In genomic region chr14:59055439-59056045, GRCh38 we compare ENCODE assay signal across 9 cellular contexts.
A peak's percentile ranks its signal among the peaks of the same experiment; 100 is the strongest.
DNase-seq lines count a peak whose midpoint lies in the region; ATAC-seq and TF ChIP-seq lines count a peak whose summit lies in the region.
"Had no signal": no experiment of that assay in that cellular context is flagged by ENCODE, and none has a peak within 500 bp of the region (broad histone marks: within the 10 kb centered on the region; RNA-seq: fewer than 3 reads in every experiment).

No MANE protein-coding gene starts in this region.

- TF ChIP-seq CTCF in AG09319 (IDR thresholded peaks at IDR 0.05; ENCODE audit: low read depth, low read length): peak; percentile 85
- TF ChIP-seq CTCF in GM12874 (IDR thresholded peaks at IDR 0.05; ENCODE audit: insufficient read depth, low read depth, low read length): peak; percentile 63

- H3K27me3 Mint-ChIP-seq in activated CD8-positive, alpha-beta T cell treated with anti-CD3 and anti-CD28 coated beads, Interleukin-2, amount 10 ng/mL, durations not matched to agents 7 days and 5 days (ENCODE audit: low read depth): peaks cover 9% of the 10 kb centered on the region
- peaks cover 0 to 8% of the 10 kb centered on the region in 2 donors for H3K27me3 Mint-ChIP-seq in natural killer cell treated with Interleukin-12 subunit alpha and Interleukin-12 subunit beta and Interleukin-15 and Interleukin-18, amount 100 ng/mL, for 72 hours

- intact Hi-C loops in Right ventricle myocardium superior (cut with DNase I): loop anchor here (5.0 kb wide), 1 partner anchor 553 kb away; no protein-coding TSS in a partner anchor
- intact Hi-C loops in sciatic nerve (cut with DNase I): loop anchor here (10.0 kb wide), 1 partner anchor 421 kb away; the partner anchor contains the start of gene DACT1

- no peaks in the 10 kb centered on the region for H3K9me3 Mint-ChIP-seq in activated CD8-positive, alpha-beta T cell treated with anti-CD3 and anti-CD28 coated beads, Interleukin-2, amount 10 ng/mL, durations not matched to agents 7 days and 5 days (ENCODE audit: insufficient read depth)
- no peaks in the 10 kb centered on the region for H3K9me3 Mint-ChIP-seq in natural killer cell treated with Interleukin-12 subunit alpha and Interleukin-12 subunit beta and Interleukin-15 and Interleukin-18, amount 100 ng/mL, for 72 hours

- DNase-seq in AG09319 (ENCODE audit: extremely low read depth, low read depth) (peak; percentile 35), NCI-H2196 (lab: John Stamatoyannopoulos, UW; ENCODE audit: unreplicated experiment) (peak; percentile 33), Right ventricle myocardium superior (no peak), sciatic nerve (ENCODE audit: low spot score) (no peak)
- DNase-seq in activated CD8-positive, alpha-beta T cell treated with anti-CD3 and anti-CD28 coated beads, Interleukin-2, amount 10 ng/mL, durations not matched to agents 7 days and 5 days: peak; percentile 37
- DNase-seq in natural killer cell treated with Interleukin-12 subunit alpha and Interleukin-12 subunit beta and Interleukin-15 and Interleukin-18, amount 100 ng/mL, for 72 hours (ENCODE audit: low spot score): no peak

- no peak overlapping the region for H3K4me3 Mint-ChIP-seq in activated CD8-positive, alpha-beta T cell treated with anti-CD3 and anti-CD28 coated beads, Interleukin-2, amount 10 ng/mL, durations not matched to agents 7 days and 5 days
- no peak overlapping the region for H3K4me3 Mint-ChIP-seq in natural killer cell treated with Interleukin-12 subunit alpha and Interleukin-12 subunit beta and Interleukin-15 and Interleukin-18, amount 100 ng/mL, for 72 hours
- H3K4me3 Mint-ChIP-seq: naive thymus-derived CD8-positive, alpha-beta T cell had no signal

- no peaks in the 10 kb centered on the region for H3K36me3 Mint-ChIP-seq in activated CD8-positive, alpha-beta T cell treated with anti-CD3 and anti-CD28 coated beads, Interleukin-2, amount 10 ng/mL, durations not matched to agents 7 days and 5 days (ENCODE audit: low read depth)
- H3K36me3 Mint-ChIP-seq in natural killer cell treated with Interleukin-12 subunit alpha and Interleukin-12 subunit beta and Interleukin-15 and Interleukin-18, amount 100 ng/mL, for 72 hours: no peaks in the 10 kb centered on the region

- no peaks in the 10 kb centered on the region for H3K4me1 Mint-ChIP-seq in activated CD8-positive, alpha-beta T cell treated with anti-CD3 and anti-CD28 coated beads, Interleukin-2, amount 10 ng/mL, durations not matched to agents 7 days and 5 days (ENCODE audit: low read depth)
- H3K4me1 Mint-ChIP-seq in natural killer cell treated with Interleukin-12 subunit alpha and Interleukin-12 subunit beta and Interleukin-15 and Interleukin-18, amount 100 ng/mL, for 72 hours (ENCODE audit: low read depth in 2 of 2): no peaks in the 10 kb centered on the region
- H3K4me1 Mint-ChIP-seq: naive thymus-derived CD8-positive, alpha-beta T cell had no signal

- ATAC-seq in HG02973 (IDR thresholded peaks at IDR 0.05; ENCODE audit: unreplicated experiment) (peak; percentile 74), Right ventricle myocardium superior (ENCODE audit: poor library complexity) (peak; percentile 86), sciatic nerve (peak; percentile 81)
- peak; percentile 68 for ATAC-seq in activated CD8-positive, alpha-beta T cell treated with anti-CD3 and anti-CD28 coated beads, Interleukin-2, amount 10 ng/mL, durations not matched to agents 7 days and 5 days
- ATAC-seq in natural killer cell treated with Interleukin-12 subunit alpha and Interleukin-12 subunit beta and Interleukin-15 and Interleukin-18, amount 100 ng/mL, for 72 hours: no peak

- CTCF ChIA-PET in activated CD8-positive, alpha-beta T cell treated with anti-CD3 and anti-CD28 coated beads, Interleukin-2, amount 10 ng/mL, durations not matched to agents 7 days and 5 days (lab: Charles Lee): interaction anchor here (0.6 to 1.5 kb wide), 5 partner anchors 11 to 555 kb away, joined by 3 to 11 read pairs (median 5); no protein-coding TSS in a partner anchor

- H3K27ac Mint-ChIP-seq in activated CD8-positive, alpha-beta T cell treated with anti-CD3 and anti-CD28 coated beads, Interleukin-2, amount 10 ng/mL, durations not matched to agents 7 days and 5 days: no peak overlapping the region
- no peak overlapping the region for H3K27ac Mint-ChIP-seq in natural killer cell treated with Interleukin-12 subunit alpha and Interleukin-12 subunit beta and Interleukin-15 and Interleukin-18, amount 100 ng/mL, for 72 hours
- H3K27ac Mint-ChIP-seq: naive thymus-derived CD8-positive, alpha-beta T cell had no signal

- POLR2A ChIA-PET in activated CD8-positive, alpha-beta T cell treated with anti-CD3 and anti-CD28 coated beads, Interleukin-2, amount 10 ng/mL, durations not matched to agents 7 days and 5 days (lab: Charles Lee): interaction anchor here (0.7 kb wide), 1 partner anchor 318 kb away, joined by 3 read pairs; no protein-coding TSS in a partner anchor

Comparison
In these comparisons a context has a peak if more than half of its experiments do, and no peak if none do; other contexts are left out.
1. DNase-seq: peak in AG09319 (single experiment), NCI-H2196 (single experiment) and activated CD8-positive, alpha-beta T cell treated with anti-CD3 and anti-CD28 coated beads, Interleukin-2, amount 10 ng/mL, durations not matched to agents 7 days and 5 days (single experiment); none in Right ventricle myocardium superior (single experiment), sciatic nerve (single experiment) and natural killer cell treated with Interleukin-12 subunit alpha and Interleukin-12 subunit beta and Interleukin-15 and Interleukin-18, amount 100 ng/mL, for 72 hours (single experiment).
2. ATAC-seq: peak in HG02973 (single experiment), activated CD8-positive, alpha-beta T cell treated with anti-CD3 and anti-CD28 coated beads, Interleukin-2, amount 10 ng/mL, durations not matched to agents 7 days and 5 days (single experiment), Right ventricle myocardium superior (single experiment) and sciatic nerve (single experiment); none in natural killer cell treated with Interleukin-12 subunit alpha and Interleukin-12 subunit beta and Interleukin-15 and Interleukin-18, amount 100 ng/mL, for 72 hours (0 of 2).